ENCODE assay signal across 22 cellular contexts in the genomic region with DNA sequence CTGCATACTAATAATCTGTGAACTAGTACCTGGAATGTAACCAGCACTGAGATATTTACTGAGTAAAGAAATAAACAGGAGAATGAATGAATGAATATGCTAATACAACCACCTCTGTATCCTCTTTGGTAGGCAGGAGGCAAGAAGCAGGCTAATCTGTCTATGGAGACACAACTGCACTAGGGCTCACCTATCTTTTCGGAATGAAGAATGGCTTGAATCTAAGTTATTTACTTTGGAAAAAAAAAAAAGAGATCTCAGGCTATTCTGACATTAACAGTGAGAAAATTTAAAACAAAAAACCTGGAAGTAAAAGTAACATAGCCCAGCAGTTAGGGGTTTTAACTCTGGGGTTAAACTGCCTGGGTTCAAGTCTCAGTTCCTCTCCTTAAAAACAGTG.
"Had no signal": no experiment of that assay in that cellular context is flagged by ENCODE, and none has a peak within 500 bp of the region (broad histone marks: within the 10 kb centered on the region; RNA-seq: fewer than 3 reads in every experiment).

No MANE protein-coding gene starts in this region.

- H3K27ac Mint-ChIP-seq: activated CD4-positive, alpha-beta T cell treated with anti-CD3 and anti-CD28 coated beads for 36 hours; activated T-helper 1 cell treated with anti-CD3 and anti-CD28 coated beads, Interleukin-12 subunit alpha, Interleukin-12 subunit beta, Interleukin-2, Interleukin-4 antibody, amounts not matched to agents 30 ng/mL and 10 ng/mL and 1 ng/mL, durations not matched to agents 14 hours and 24 hours and 36 hours; neural progenitor cell had no signal

- H3K4me3 ChIP-seq: coronary artery, lung, neural progenitor cell, psoas muscle, stomach, vagina had no signal

- H3K27me3 ChIP-seq: brain microvascular endothelial cell, neural progenitor cell, stomach, vagina had no signal

- H3K9me3 Mint-ChIP-seq: activated T-helper 1 cell treated with anti-CD3 and anti-CD28 coated beads, Interleukin-12 subunit alpha, Interleukin-12 subunit beta, Interleukin-2, Interleukin-4 antibody, amounts not matched to agents 30 ng/mL and 10 ng/mL and 1 ng/mL, durations not matched to agents 14 hours and 24 hours and 36 hours; neural progenitor cell had no signal

- H3K9me3 ChIP-seq: psoas muscle, stomach, vagina had no signal

- ATAC-seq: activated CD4-positive, alpha-beta T cell treated with anti-CD3 and anti-CD28 coated beads for 36 hours; left colon; psoas muscle; right cardiac atrium had no signal

- H3K27ac ChIP-seq: brain microvascular endothelial cell, coronary artery, neural progenitor cell, psoas muscle, stomach, vagina had no signal

- H3K36me3 ChIP-seq: brain microvascular endothelial cell, neural progenitor cell, stomach, vagina had no signal

- H3K27me3 Mint-ChIP-seq: activated CD4-positive, alpha-beta T cell treated with anti-CD3 and anti-CD28 coated beads for 36 hours had no signal

- H3K4me3 Mint-ChIP-seq: activated CD4-positive, alpha-beta T cell treated with anti-CD3 and anti-CD28 coated beads for 36 hours; activated T-helper 1 cell treated with anti-CD3 and anti-CD28 coated beads, Interleukin-12 subunit alpha, Interleukin-12 subunit beta, Interleukin-2, Interleukin-4 antibody, amounts not matched to agents 30 ng/mL and 10 ng/mL and 1 ng/mL, durations not matched to agents 14 hours and 24 hours and 36 hours; neural progenitor cell had no signal

- DNase-seq: activated CD4-positive, alpha-beta T cell treated with anti-CD3 and anti-CD28 coated beads for 36 hours; activated CD4-positive, alpha-beta T cell treated with anti-CD3 and anti-CD28 coated beads, Interleukin-2, amount 50 U/mL, for 48 hours; activated gamma-delta T cell treated with Interleukin-2 at 50 U/mL for 16 hours; aorta; brain microvascular endothelial cell; central memory CD4-positive, alpha-beta T cell; erythroblast; foreskin melanocyte; glutamatergic neuron; hippocampal formation; islet precursor cell; left colon; psoas muscle; right cardiac atrium; stomach; T-helper 2 cell; trophoblast cell had no signal
